In genomic region chrX:3076416-3076991, GRCh38 we compare ENCODE assay signal across 27 cellular contexts. TPM values are rescaled to one million over a fixed set of nuclear protein-coding genes. Genes with fewer than 3 reads are reported as not detected.
DNase-seq lines count a peak whose midpoint lies in the region; ATAC-seq, FAIRE-seq and TF ChIP-seq lines count a peak whose summit lies in the region.
"Had no signal": no experiment of that assay in that cellular context is flagged by ENCODE, and none has a peak within 500 bp of the region (broad histone marks: within the 10 kb centered on the region; RNA-seq: fewer than 3 reads in every experiment).

No MANE protein-coding gene starts in this region.

- no peaks in the 10 kb centered on the region for H3K9me3 ChIP-seq in H1 (ENCODE audit: insufficient read depth in 2 of 2, low read depth in 1 of 2, low read length in 1 of 2)
- H3K9me3 ChIP-seq: BE2C, SJSA1 had no signal

- TF ChIP-seq EP300 in H1 (IDR thresholded peaks at IDR 0.05; ENCODE audit: borderline replicate concordance in 1 of 2, low read depth in 2 of 2, low read length in 2 of 2) = no peak

- no peak overlapping the region for H2BK15ac ChIP-seq in H1 (ENCODE audit: low read length)

- H2BK5ac ChIP-seq in H1 (ENCODE audit: low read depth, low read length) = no peak overlapping the region

- TF ChIP-seq RAD21 in H1 (IDR thresholded peaks at IDR 0.05 in 1 of 2, conservative IDR thresholded peaks at IDR 0.05 in 1 of 2; ENCODE audit: low read depth in 2 of 2, low read length in 2 of 2) = no peak

- H3K36me3 Mint-ChIP-seq in T-cell = no peaks in the 10 kb centered on the region
- H3K36me3 Mint-ChIP-seq in activated CD4-positive, alpha-beta T cell treated with anti-CD3 and anti-CD28 coated beads, Interleukin-2, amount 10 ng/mL, durations not matched to agents 24 days and 14 days (ENCODE audit: low read depth) = no peaks in the 10 kb centered on the region

- intact Hi-C loops in activated CD4-positive, alpha-beta T cell treated with anti-CD3 and anti-CD28 coated beads, Interleukin-2, amount 10 ng/mL, durations not matched to agents 24 days and 14 days (cut with micrococcal nuclease) = no loop called here

- no peak for TF ChIP-seq CTCF in H1 (IDR thresholded peaks at IDR 0.05; ENCODE audit: control extremely low read depth in 1 of 3, insufficient read depth in 1 of 3, low read depth in 1 of 3, low read length in 3 of 3)

- H2BK20ac ChIP-seq in H1 (ENCODE audit: low read length) = no peak overlapping the region

- H3K27ac Mint-ChIP-seq in T-cell = no peak overlapping the region
- H3K27ac Mint-ChIP-seq in activated CD4-positive, alpha-beta T cell treated with anti-CD3 and anti-CD28 coated beads, Interleukin-2, amount 10 ng/mL, durations not matched to agents 24 days and 14 days = no peak overlapping the region

- H3K4me1 ChIP-seq in H1 (replicated peaks in 1 of 4; ENCODE audit: control insufficient read depth in 3 of 4, insufficient read depth in 4 of 4, low read length in 3 of 4) = no peaks in the 10 kb centered on the region
- H3K4me1 ChIP-seq: BE2C, SJSA1 had no signal

- H4K91ac ChIP-seq in H1 (replicated peaks; ENCODE audit: insufficient read length, low read length) = no peak overlapping the region

- POLR2A ChIA-PET in H1 (lab: Charles Lee; ENCODE audit: partially characterized antibody) (no interaction called here), T-cell (lab: Charles Lee) (no interaction called here)

- ATAC-seq in T-cell (replicated peaks in 1 of 4) = no peak
- ATAC-seq: GM12878, Right ventricle myocardium inferior had no signal

- H3K23ac ChIP-seq in H1 (ENCODE audit: insufficient read length) = no peak overlapping the region

- no peak overlapping the region for H4K5ac ChIP-seq in H1 (ENCODE audit: insufficient read length, low read depth, low read length)

- no peak overlapping the region for H3K27ac ChIP-seq in H1 (ENCODE audit: low read depth, low read length)
- H3K27ac ChIP-seq: 22Rv1, PC-9, SJSA1 had no signal

- no peaks in the 10 kb centered on the region for H3K4me1 Mint-ChIP-seq in T-cell
- H3K4me1 Mint-ChIP-seq in activated CD4-positive, alpha-beta T cell treated with anti-CD3 and anti-CD28 coated beads, Interleukin-2, amount 10 ng/mL, durations not matched to agents 24 days and 14 days = no peaks in the 10 kb centered on the region

- no peak overlapping the region for H3K18ac ChIP-seq in H1 (ENCODE audit: extremely low read depth, low read length)

- H2AK5ac ChIP-seq in H1 (ENCODE audit: low read depth, low read length) = no peak overlapping the region

- H3K56ac ChIP-seq in H1 (replicated peaks; ENCODE audit: insufficient read length, low read depth, low read length) = no peak overlapping the region

- H3K79me1 ChIP-seq in H1 (ENCODE audit: low read depth, low read length) = no peaks in the 10 kb centered on the region

- peak; percentile 2 for DNase-seq in NCI-H748 (lab: John Stamatoyannopoulos, UW; ENCODE audit: unreplicated experiment)
- no peak for DNase-seq in NCI-H748 treated with DMSO at 0.1 percent for 48 hours (lab: John Stamatoyannopoulos, UW)
- peak; percentile 10 to 46 for DNase-seq in H1 (ENCODE audit: low read depth in 1 of 2, low spot score in 2 of 2)
- DNase-seq in iPS-NIHi7 (ENCODE audit: extremely low spot score) = peak; percentile 35
- peak; percentile 4 for DNase-seq in urothelium cell line (ENCODE audit: low spot score)
- no peak for DNase-seq in T-cell
- DNase-seq in T-helper 2 cell = no peak
- no peak for DNase-seq in activated CD4-positive, alpha-beta T cell treated with anti-CD3 and anti-CD28 coated beads, Interleukin-2, amount 10 ng/mL, durations not matched to agents 24 days and 14 days
- DNase-seq: ACHN, BE2C, GDM1, Karpas-422, NCI-H1092, NCI-H1417 treated with DMSO at 0.1 percent for 48 hours, NCI-H187, NCI-H2171 treated with DMSO at 0.1 percent for 48 hours, NCI-H345, NCI-H524, NCI-H82, PC-9 had no signal

- TF ChIP-seq POLR2A in H1 (IDR thresholded peaks at IDR 0.05; ENCODE audit: control extremely low read depth in 1 of 2, low read depth in 2 of 2, low read length in 2 of 2) = no peak

- no peaks in the 10 kb centered on the region for H3K27me3 ChIP-seq in H1 (replicated peaks in 1 of 4; ENCODE audit: control insufficient read depth in 3 of 4, extremely low read depth in 1 of 4, insufficient read depth in 3 of 4, low read length in 3 of 4)
- H3K27me3 ChIP-seq: BE2C, SJSA1 had no signal

- H2BK12ac ChIP-seq in H1 (ENCODE audit: low read depth, low read length) = no peak overlapping the region

- CTCF ChIA-PET in H1 (lab: Charles Lee; ENCODE audit: partially characterized antibody) = no interaction called here
- CTCF ChIA-PET in T-cell (lab: Charles Lee) = no interaction called here

- no peaks in the 10 kb centered on the region for H3K9me3 Mint-ChIP-seq in T-cell
- H3K9me3 Mint-ChIP-seq in activated CD4-positive, alpha-beta T cell treated with anti-CD3 and anti-CD28 coated beads, Interleukin-2, amount 10 ng/mL, durations not matched to agents 24 days and 14 days = peaks cover 3% of the 10 kb centered on the region

- no peak overlapping the region for H3K14ac ChIP-seq in H1 (ENCODE audit: insufficient read length)

- no peak overlapping the region for H4K8ac ChIP-seq in H1 (ENCODE audit: extremely low read depth, insufficient read depth, low read length)

- no peak overlapping the region for H3K4ac ChIP-seq in H1 (replicated peaks; ENCODE audit: insufficient read length, low read depth, low read length)

- peak overlapping the region in 1 of 2 experiments; percentile 21; a peak in 1 of 4 replicates for H3K4me2 ChIP-seq in H1 (ENCODE audit: insufficient read depth in 1 of 2, low read depth in 2 of 2, low read length in 2 of 2)
- H3K4me2 ChIP-seq: PC-9 had no signal

- H3K23me2 ChIP-seq in H1 (ENCODE audit: low read depth, low read length) = no peaks in the 10 kb centered on the region

- WGBS in H1 (ENCODE audit: extremely low coverage in 1 of 2, insufficient coverage in 1 of 2, insufficient read length in 1 of 2, insufficient replicate concordance in 2 of 2, low coverage in 1 of 2, low lambda C conversion rate in 2 of 2, missing lambda C conversion rate in 1 of 2), 2 experiments = 80% methylated on average over 8 of the region's 21 CpGs; no CpG with 5 or more reads in 1 of the 2 experiments

- H3K9ac ChIP-seq in H1 (replicated peaks in 1 of 4; ENCODE audit: extremely low read depth in 1 of 4, low read depth in 3 of 4, low read length in 3 of 4) = no peak overlapping the region

- H3K79me2 ChIP-seq in H1 (ENCODE audit: control insufficient read depth in 1 of 2, insufficient read depth in 2 of 2, low read length in 2 of 2) = no peaks in the 10 kb centered on the region

- H3K36me3 ChIP-seq in H1 (ENCODE audit: control insufficient read depth in 2 of 4, insufficient read depth in 4 of 4, low read length in 3 of 4) = no peaks in the 10 kb centered on the region
- H3K36me3 ChIP-seq: BE2C, SJSA1 had no signal

- H3K27me3 Mint-ChIP-seq in T-cell = peaks cover 9 to 16% of the 10 kb centered on the region in 2 donors
- H3K27me3 Mint-ChIP-seq in activated CD4-positive, alpha-beta T cell treated with anti-CD3 and anti-CD28 coated beads, Interleukin-2, amount 10 ng/mL, durations not matched to agents 24 days and 14 days = peaks cover 3% of the 10 kb centered on the region

- H3K4me3 ChIP-seq in H1 (ENCODE audit: extremely low read depth in 1 of 4, insufficient read depth in 2 of 4, low read depth in 3 of 4, low read length in 4 of 4) = no peak overlapping the region
- H3K4me3 ChIP-seq: GM12878, PC-9, SJSA1 had no signal

- no peak overlapping the region for H2AFZ ChIP-seq in H1 (ENCODE audit: low read length)
- H2AFZ ChIP-seq: PC-9 had no signal

- H2BK120ac ChIP-seq in H1 (replicated peaks; ENCODE audit: low read depth, low read length) = no peak overlapping the region

- FAIRE-seq in H1 (lab: Jason Lieb, UNC) (no peak), urothelium cell line (lab: Jason Lieb, UNC) (no peak)
- FAIRE-seq: GM12878, H54 had no signal

- no peak overlapping the region for H3K4me3 Mint-ChIP-seq in T-cell
- no peak overlapping the region for H3K4me3 Mint-ChIP-seq in activated CD4-positive, alpha-beta T cell treated with anti-CD3 and anti-CD28 coated beads, Interleukin-2, amount 10 ng/mL, durations not matched to agents 24 days and 14 days

- no peaks in the 10 kb centered on the region for H4K20me1 ChIP-seq in H1 (replicated peaks in 1 of 2; ENCODE audit: control insufficient read depth in 1 of 2, insufficient read depth in 2 of 2, low read length in 2 of 2)

TF ChIP-seq in H1, 55 proteins besides CTCF, POLR2A, EP300 and RAD21 (continues in another document):
- TF ChIP-seq BACH1 (IDR thresholded peaks at IDR 0.05; ENCODE audit: low read length) = peak; percentile 69
- peak; percentile 58; the same call in 1 of the 2 replicates for TF ChIP-seq E2F6 (IDR thresholded peaks at IDR 0.05)
- peak; percentile 71; the same call in 1 of the 2 replicates for TF ChIP-seq MAFK (IDR thresholded peaks at IDR 0.05; ENCODE audit: low read depth, low read length)
- no peak for TF ChIP-seq CTBP2 (IDR thresholded peaks at IDR 0.05; ENCODE audit: borderline replicate concordance, insufficient read depth, insufficient read length, low read length)
- TF ChIP-seq SIN3A (conservative IDR thresholded peaks at IDR 0.05 in 1 of 2, IDR thresholded peaks at IDR 0.05 in 1 of 2; ENCODE audit: low read depth in 1 of 2, low read length in 2 of 2) = no peak
- peak; percentile 56 for TF ChIP-seq MAX (IDR thresholded peaks at IDR 0.05)
- no peak for TF ChIP-seq FOSL1 (IDR thresholded peaks at IDR 0.05; ENCODE audit: insufficient read depth, low read depth, low read length)

RNA-seq across cellular contexts. Expression of gene ARSF, which starts 35.2 kb away (rescaled TPM):
- total RNA-seq in H1 (2021; fragmentation: NEBNext Ultra II Directional; extraction: Animal tissue kit (Norgen Biotek cat#: 25700)) = not detected in 2 replicates
- 0.03 TPM in 1 of 2 replicates, not detected in the other for polyA plus RNA-seq in H1 (2011; rRNA removed)
- polyA plus RNA-seq in H1 (2011; cell fraction: cytosol; rRNA removed) = not detected
- not detected for polyA plus RNA-seq in H1 (2011; cell fraction: nucleus; rRNA removed)
- polyA plus RNA-seq in H1 (2012, experiment 1 of 2) = not detected in 4 replicates
- polyA plus RNA-seq in H1 (2012, experiment 2 of 2) = not detected
- polyA plus RNA-seq in H1 (2013, experiment 1 of 2) = not detected
- polyA plus RNA-seq in H1 (2013, experiment 2 of 2) = not detected
- polyA minus RNA-seq in H1 (2011; rRNA and poly(A)+ RNA removed) = not detected in 2 replicates
- not detected for polyA minus RNA-seq in H1 (2011; cell fraction: cytosol; rRNA and poly(A)+ RNA removed)
- not detected for polyA minus RNA-seq in H1 (2011; cell fraction: nucleus; rRNA and poly(A)+ RNA removed)
- not detected for total RNA-seq in T-cell
- total RNA-seq in activated CD4-positive, alpha-beta T cell treated with anti-CD3 and anti-CD28 coated beads, Interleukin-2, amount 10 ng/mL, durations not matched to agents 24 days and 14 days = not detected in 2 replicates
- total RNA-seq: GM12878, HT-29, PC-9, Right ventricle myocardium inferior, RPMI7951, SJSA1 had no signal
- polyA plus RNA-seq: GM12878 had no signal

Comparison
In these comparisons a context has a peak if more than half of its experiments do, and no peak if none do; other contexts are left out.
1. DNase-seq: peak in NCI-H748 (single experiment), H1 (2 of 2), iPS-NIHi7 (single experiment) and urothelium cell line (single experiment); none in NCI-H748 treated with DMSO at 0.1 percent for 48 hours (single experiment), T-cell (0 of 34), T-helper 2 cell (0 of 5) and activated CD4-positive, alpha-beta T cell treated with anti-CD3 and anti-CD28 coated beads, Interleukin-2, amount 10 ng/mL, durations not matched to agents 24 days and 14 days (single experiment).